ENCODE assay signal across 8 cellular contexts in genomic region chr5:172640822-172641358, GRCh38. TPM values are rescaled to one million over a fixed set of nuclear protein-coding genes. Genes with fewer than 3 reads are reported as not detected.
DNase-seq lines count a peak whose midpoint lies in the region; ATAC-seq, FAIRE-seq and TF ChIP-seq lines count a peak whose summit lies in the region.

A gene with protein sequence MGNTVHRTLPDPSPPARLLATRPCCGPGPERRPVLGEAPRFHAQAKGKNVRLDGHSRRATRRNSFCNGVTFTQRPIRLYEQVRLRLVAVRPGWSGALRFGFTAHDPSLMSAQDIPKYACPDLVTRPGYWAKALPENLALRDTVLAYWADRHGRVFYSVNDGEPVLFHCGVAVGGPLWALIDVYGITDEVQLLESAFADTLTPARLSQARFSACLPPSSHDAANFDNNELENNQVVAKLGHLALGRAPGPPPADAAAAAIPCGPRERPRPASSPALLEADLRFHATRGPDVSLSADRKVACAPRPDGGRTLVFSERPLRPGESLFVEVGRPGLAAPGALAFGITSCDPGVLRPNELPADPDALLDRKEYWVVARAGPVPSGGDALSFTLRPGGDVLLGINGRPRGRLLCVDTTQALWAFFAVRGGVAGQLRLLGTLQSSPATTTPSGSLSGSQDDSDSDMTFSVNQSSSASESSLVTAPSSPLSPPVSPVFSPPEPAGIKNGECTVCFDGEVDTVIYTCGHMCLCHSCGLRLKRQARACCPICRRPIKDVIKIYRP (plus strand): TSS chr5:172641263. CDS start chr5:172641407, 144 bp downstream.

- peak in 12 of 14 donors; percentile 6 to 75 (median 48) for DNase-seq in C1 segment of cervical spinal cord (lab: John Stamatoyannopoulos, UW)
- peak; percentile 73 for DNase-seq in NCI-H1092 treated with DMSO at 0.1 percent for 48 hours (lab: John Stamatoyannopoulos, UW)
- peak; percentile 62 for DNase-seq in T1000 (lab: John Stamatoyannopoulos, UW)
- peak; percentile 40 for DNase-seq in bronchial epithelial cell (ENCODE audit: low read depth)
- DNase-seq in iPS-NIHi7 (ENCODE audit: extremely low spot score): peak; percentile 96
- DNase-seq in GF-D8 (lab: John Stamatoyannopoulos, UW): no peak

- peak within 1 kb of the TSS; percentile 80 for H3K9ac ChIP-seq in skeletal muscle satellite cell (ENCODE audit: low read depth, low read length)

- FAIRE-seq in bronchial epithelial cell (lab: Jason Lieb, UNC): no peak

- H3K9me3 ChIP-seq in skeletal muscle satellite cell (replicated peaks; ENCODE audit: low read length): no peaks in the 10 kb centered on the region

- TF ChIP-seq CTCF in bronchial epithelial cell (IDR thresholded peaks at IDR 0.05; ENCODE audit: insufficient read depth, low read length, severe bottlenecking): peak; percentile 7

- peak within 1 kb of the TSS; percentile 95 for H3K4me2 ChIP-seq in skeletal muscle satellite cell (ENCODE audit: low read length)

- H3K36me3 ChIP-seq in bronchial epithelial cell (ENCODE audit: control insufficient read depth, insufficient read depth, low read length) (no peaks in the 10 kb centered on the region), skeletal muscle satellite cell (ENCODE audit: insufficient read depth, low read length) (no peaks in the 10 kb centered on the region)

- H3K4me1 ChIP-seq in skeletal muscle satellite cell (ENCODE audit: control insufficient read depth, insufficient read depth, low read length): peaks cover 12% of the 10 kb centered on the region

- no peaks in the 10 kb centered on the region for H3K27me3 ChIP-seq in bronchial epithelial cell (ENCODE audit: control insufficient read depth, insufficient read depth, low read length)
- H3K27me3 ChIP-seq in skeletal muscle satellite cell (ENCODE audit: control insufficient read depth, insufficient read depth, low read length): peaks cover 16% of the 10 kb centered on the region

- H3K4me3 ChIP-seq in bronchial epithelial cell (ENCODE audit: low read depth, low read length) (peak within 1 kb of the TSS; percentile 63), skeletal muscle satellite cell (ENCODE audit: low read length) (peak within 1 kb of the TSS; percentile 82)

- peak; percentile 70 for ATAC-seq in GM21360 (IDR thresholded peaks at IDR 0.05; ENCODE audit: unreplicated experiment)

RNA-seq across cellular contexts. Expression of the gene that starts here (rescaled TPM):
- total RNA-seq in bronchial epithelial cell: 4.7 and 6.4 TPM in 2 replicates
- total RNA-seq in skeletal muscle satellite cell (2012; rRNA removed): 0.22 and 0.25 TPM in 2 replicates
